In genomic region chr5:173017087-173017486, GRCh38 we compare ENCODE assay signal across 8 cellular contexts. TPM values are rescaled to one million over a fixed set of nuclear protein-coding genes. Genes with fewer than 3 reads are reported as not detected.
DNase-seq lines count a peak whose midpoint lies in the region; ATAC-seq, FAIRE-seq and TF ChIP-seq lines count a peak whose summit lies in the region.
"Not testable (repeated sequence)": the region's sequence is repeated elsewhere in the genome, so short reads cannot be mapped to it uniquely, and the experiment has no call there.

No MANE protein-coding gene starts in this region.

- FAIRE-seq in HepG2 (lab: Jason Lieb, UNC) = not testable (repeated sequence)

- not testable (repeated sequence) for TF ChIP-seq RAD21 in HepG2 (CRISPR knock-in tag; IDR thresholded peaks at IDR 0.05)

- not testable (repeated sequence) for H3K9me3 Mint-ChIP-seq in HFFc6; activated CD8-positive, alpha-beta T cell treated with anti-CD3 and anti-CD28 coated beads for 36 hours; stimulated activated memory B cell treated with anti-CD40 and anti-IgM and Interleukin-4, amounts not matched to agents 10 μg/mL and 1 μg/mL and 100 μg/mL, for 72 hours

- CTCF ChIA-PET in activated CD8-positive, alpha-beta T cell treated with anti-CD3 and anti-CD28 coated beads for 36 hours (lab: Charles Lee) = interaction anchor here (1.0 to 1.1 kb wide), 2 partner anchors 8 to 122 kb away, joined by 3 to 4 read pairs; no protein-coding TSS in a partner anchor
- CTCF ChIA-PET in HepG2 (lab: Yijun Ruan, JAX; ENCODE audit: low intra/inter-chr PET ratio, low total read pairs) = not testable (repeated sequence)

- H3K4me1 Mint-ChIP-seq in HFFc6 (ENCODE audit: low read depth) = peaks cover 32% of the 10 kb centered on the region
- H3K4me1 Mint-ChIP-seq in activated CD8-positive, alpha-beta T cell treated with anti-CD3 and anti-CD28 coated beads for 36 hours (ENCODE audit: low read depth) = peaks cover 39% of the 10 kb centered on the region
- H3K4me1 Mint-ChIP-seq in stimulated activated memory B cell treated with anti-CD40 and anti-IgM and Interleukin-4, amounts not matched to agents 10 μg/mL and 1 μg/mL and 100 μg/mL, for 72 hours = peaks cover 53% of the 10 kb centered on the region

- H3K4me1 ChIP-seq in ascending aorta = peaks cover 9 to 27% of the 10 kb centered on the region in 2 donors
- H3K4me1 ChIP-seq in esophagus muscularis mucosa = peaks cover 36 to 64% (median 57%) of the 10 kb centered on the region in 4 donors
- H3K4me1 ChIP-seq in HepG2 (ENCODE audit: insufficient read depth, low read length) = peaks cover 53% of the 10 kb centered on the region
- peaks cover 45 to 59% of the 10 kb centered on the region in 2 experiments for H3K4me1 ChIP-seq in neutrophil (ENCODE audit: control insufficient read depth in 1 of 2, insufficient read depth in 1 of 2, low read depth in 1 of 2, low read length in 1 of 2)
- H3K4me1 ChIP-seq in aorta (ENCODE audit: control insufficient read depth in 1 of 2, insufficient read depth in 2 of 2, low read length in 2 of 2) = not testable (repeated sequence)

- intact Hi-C loops in activated CD8-positive, alpha-beta T cell treated with anti-CD3 and anti-CD28 coated beads for 36 hours (cut with micrococcal nuclease); esophagus muscularis mucosa (cut with DNase I): not testable (repeated sequence)
- intact Hi-C loops in ascending aorta (cut with DNase I) = loop anchor here (2.0 kb wide), 2 partner anchors 34 to 40 kb away; partner anchors contain the start of genes ATP6V0E1 and CREBRF
- intact Hi-C loops in HepG2 (cut with micrococcal nuclease; ENCODE audit: unreplicated experiment) = loop anchor here (2.0 to 5.0 kb wide), 2 partner anchors 35 to 40 kb away; partner anchors contain the start of genes ATP6V0E1 and CREBRF
- intact Hi-C loops in aorta (cut with DNase I) = loop anchor here in 1 of 2 donors (2.0 kb wide), 1 partner anchor 40 kb away; the partner anchor contains the start of gene CREBRF

- 90% methylated on average over 15 of the region's 15 CpGs for WGBS in esophagus muscularis mucosa
- WGBS in HepG2 (ENCODE audit: low lambda C conversion rate) = 84% methylated on average over 15 of the region's 15 CpGs
- 94 to 96% methylated on average over 15 of the region's 15 CpGs for whole genome bisulfite sequencing in aorta, 2 donors

- H2AFZ ChIP-seq in HepG2 (ENCODE audit: low read length) = not testable (repeated sequence)

- H3K27ac ChIP-seq in ascending aorta = peak overlapping the region; percentile 79 to 88
- H3K27ac ChIP-seq in esophagus muscularis mucosa (replicated peaks in 1 of 4) = peak overlapping the region; percentile 70 to 80 (median 78)
- H3K27ac ChIP-seq in HepG2 (ENCODE audit: extremely low read length, insufficient read depth, low read length) = peak overlapping the region; percentile 71
- peak overlapping the region; percentile 79 for H3K27ac ChIP-seq in neutrophil
- H3K27ac ChIP-seq in aorta (ENCODE audit: low read depth in 1 of 2, low read length in 2 of 2) = peak overlapping the region; percentile 68 to 76

- TF ChIP-seq POLR2A in esophagus muscularis mucosa (IDR thresholded peaks at IDR 0.05; ENCODE audit: low read depth); HepG2 (IDR thresholded peaks at IDR 0.05; ENCODE audit: insufficient read depth in 1 of 2, low read depth in 2 of 2, low read length in 2 of 2): not testable (repeated sequence)

- not testable (repeated sequence) for DNase-seq in HFFc6; activated CD8-positive, alpha-beta T cell treated with anti-CD3 and anti-CD28 coated beads for 36 hours; HepG2 (ENCODE audit: low spot score); aorta
- peak in 1 of 2 donors; percentile 53 for DNase-seq in ascending aorta (ENCODE audit: low spot score in 2 of 2)
- peak; percentile 47 for DNase-seq in esophagus muscularis mucosa (ENCODE audit: extremely low spot score)

- not testable (repeated sequence) for H3K27me3 Mint-ChIP-seq in HFFc6 (ENCODE audit: insufficient read depth); activated CD8-positive, alpha-beta T cell treated with anti-CD3 and anti-CD28 coated beads for 36 hours; stimulated activated memory B cell treated with anti-CD40 and anti-IgM and Interleukin-4, amounts not matched to agents 10 μg/mL and 1 μg/mL and 100 μg/mL, for 72 hours

- not testable (repeated sequence) for H3K4me3 ChIP-seq in ascending aorta; esophagus muscularis mucosa; HepG2 (replicated peaks in 1 of 3; ENCODE audit: insufficient read depth in 1 of 3, low read depth in 2 of 3, low read length in 3 of 3); neutrophil (ENCODE audit: low read depth in 1 of 2, low read length in 1 of 2); aorta (ENCODE audit: low read length in 2 of 2)

- TF ChIP-seq EP300 in esophagus muscularis mucosa (IDR thresholded peaks at IDR 0.05); HepG2 (IDR thresholded peaks at IDR 0.05; ENCODE audit: low read depth in 2 of 2, low read length in 2 of 2); HepG2 (CRISPR knock-in tag; IDR thresholded peaks at IDR 0.05; ENCODE audit: borderline replicate concordance): not testable (repeated sequence)

- not testable (repeated sequence) for H3K4me3 Mint-ChIP-seq in HFFc6; activated CD8-positive, alpha-beta T cell treated with anti-CD3 and anti-CD28 coated beads for 36 hours; stimulated activated memory B cell treated with anti-CD40 and anti-IgM and Interleukin-4, amounts not matched to agents 10 μg/mL and 1 μg/mL and 100 μg/mL, for 72 hours

- H3K4me2 ChIP-seq in HepG2 (ENCODE audit: low read depth, low read length) = peak overlapping the region; percentile 75

- peaks cover 21% of the 10 kb centered on the region for H3K36me3 Mint-ChIP-seq in HFFc6 (ENCODE audit: low read depth)
- H3K36me3 Mint-ChIP-seq in activated CD8-positive, alpha-beta T cell treated with anti-CD3 and anti-CD28 coated beads for 36 hours (ENCODE audit: low read depth) = peaks cover 26% of the 10 kb centered on the region
- H3K36me3 Mint-ChIP-seq in stimulated activated memory B cell treated with anti-CD40 and anti-IgM and Interleukin-4, amounts not matched to agents 10 μg/mL and 1 μg/mL and 100 μg/mL, for 72 hours = peaks cover 56% of the 10 kb centered on the region

- H3K9ac ChIP-seq in HepG2 (ENCODE audit: insufficient read depth, low read depth, low read length) = peak overlapping the region; percentile 56

- peaks cover 36% of the 10 kb centered on the region for H3K79me2 ChIP-seq in HepG2 (ENCODE audit: insufficient read depth, low read length)

- not testable (repeated sequence) for BruUV-seq in HepG2 (replicated peaks; lab: Mats Ljungman, UMichigan)

- H3K9me3 ChIP-seq in ascending aorta; esophagus muscularis mucosa; HepG2 (ENCODE audit: low read length); neutrophil; aorta (ENCODE audit: control insufficient read depth, low read length): not testable (repeated sequence)

- not testable (repeated sequence) for H3K27me3 ChIP-seq in ascending aorta; esophagus muscularis mucosa; HepG2 (ENCODE audit: control insufficient read depth in 1 of 2, insufficient read depth in 2 of 2, low read length in 2 of 2); neutrophil; aorta (ENCODE audit: control insufficient read depth in 1 of 2, insufficient read depth in 2 of 2, low read length in 1 of 2)

- ATAC-seq in activated CD8-positive, alpha-beta T cell treated with anti-CD3 and anti-CD28 coated beads for 36 hours; HepG2; stimulated activated memory B cell treated with anti-CD40 and anti-IgM and Interleukin-4, amounts not matched to agents 10 μg/mL and 1 μg/mL and 100 μg/mL, for 72 hours; aorta (ENCODE audit: low FRiP score): not testable (repeated sequence)

- not testable (repeated sequence) for H4K20me1 ChIP-seq in HepG2 (ENCODE audit: insufficient read depth, low read length)

- peaks cover 6 to 14% of the 10 kb centered on the region in 2 donors for H3K36me3 ChIP-seq in ascending aorta
- H3K36me3 ChIP-seq in esophagus muscularis mucosa = peaks cover 0 to 23% (median 11%) of the 10 kb centered on the region in 4 donors
- peaks cover 3 to 21% of the 10 kb centered on the region in 2 experiments; a peak in 3 of 5 replicates for H3K36me3 ChIP-seq in HepG2 (replicated peaks in 1 of 2; ENCODE audit: control insufficient read depth in 1 of 2, insufficient read depth in 2 of 2, low read length in 2 of 2)
- peaks cover 22% of the 10 kb centered on the region for H3K36me3 ChIP-seq in neutrophil
- H3K36me3 ChIP-seq in aorta (ENCODE audit: control insufficient read depth in 1 of 2, insufficient read depth in 2 of 2, low read length in 1 of 2) = not testable (repeated sequence)

- H3K27ac Mint-ChIP-seq in HFFc6 = peak overlapping the region; percentile 66
- peak overlapping the region; percentile 75 for H3K27ac Mint-ChIP-seq in activated CD8-positive, alpha-beta T cell treated with anti-CD3 and anti-CD28 coated beads for 36 hours
- peak overlapping the region; percentile 91 for H3K27ac Mint-ChIP-seq in stimulated activated memory B cell treated with anti-CD40 and anti-IgM and Interleukin-4, amounts not matched to agents 10 μg/mL and 1 μg/mL and 100 μg/mL, for 72 hours

- POLR2A ChIA-PET in activated CD8-positive, alpha-beta T cell treated with anti-CD3 and anti-CD28 coated beads for 36 hours (lab: Charles Lee) = not testable (repeated sequence)
- POLR2A ChIA-PET in HepG2 (lab: Yijun Ruan, JAX) = interaction anchor here (0.6 to 2.3 kb wide), 5 partner anchors 31 to 311 kb away, joined by 3 to 8 read pairs (median 4); partner anchors contain the start of genes ATP6V0E1, RPL26L1 and STC2

- in situ Hi-C loops in HepG2 (cut with HindIII; ENCODE audit: extremely low pct_ligation_motif_present, low pct_unique_long_range_greater_than_20kb) = loop anchor here (5.0 kb wide), 1 partner anchor 40 kb away; the partner anchor contains the start of gene CREBRF

- TF ChIP-seq CTCF in HFFc6 (IDR thresholded peaks at IDR 0.05); activated CD8-positive, alpha-beta T cell treated with anti-CD3 and anti-CD28 coated beads for 36 hours (IDR thresholded peaks at IDR 0.05); ascending aorta (IDR thresholded peaks at IDR 0.05); esophagus muscularis mucosa (IDR thresholded peaks at IDR 0.05); HepG2 (CRISPR knock-in tag; IDR thresholded peaks at IDR 0.05); neutrophil (IDR thresholded peaks at IDR 0.05): not testable (repeated sequence)

RNA-seq across cellular contexts. Expression of gene ATP6V0E1, which starts 33.5 kb away (rescaled TPM):
- 100 to 1,000 TPM; 462 to 606 (median 488) TPM for total RNA-seq in HFFc6 (2021; fragmentation: NEBNext Ultra II Directional; extraction: Animal tissue kit (Norgen Biotek cat#: 25700))
- total RNA-seq in activated CD8-positive, alpha-beta T cell treated with anti-CD3 and anti-CD28 coated beads for 36 hours = 10 to 100 TPM; 68.0 to 79.8 TPM
- total RNA-seq in ascending aorta = 62.6 TPM
- total RNA-seq in esophagus muscularis mucosa = 100 to 1,000 TPM; 106 to 210 (median 133) TPM
- total RNA-seq in HepG2 (2016; rRNA removed; fragmentation: Illumina TruSeq; extraction: Trizol) = 121 and 143 TPM in 2 replicates
- total RNA-seq in HepG2 (2016; cell fraction: cytosol; rRNA removed; fragmentation: Illumina TruSeq; extraction: Trizol; ENCODE audit: low read depth) = 42.6 and 60.2 TPM in 2 replicates
- total RNA-seq in HepG2 (2016; cell fraction: insoluble cytoplasmic fraction; rRNA removed; fragmentation: Illumina TruSeq; extraction: Trizol) = 133 and 156 TPM in 2 replicates
- total RNA-seq in HepG2 (2016; cell fraction: membrane; rRNA removed; fragmentation: Illumina TruSeq; extraction: Trizol) = 107 and 116 TPM in 2 replicates
- 95.8 and 110 TPM in 2 replicates for total RNA-seq in HepG2 (2016; cell fraction: nucleus; rRNA removed; fragmentation: Illumina TruSeq; extraction: Trizol)
- polyA plus RNA-seq in HepG2 (2011; rRNA removed) = 215 TPM in 2 replicates
- 78.6 and 139 TPM in 2 replicates for polyA plus RNA-seq in HepG2 (2011; cell fraction: cytosol; rRNA removed)
- 23.8 and 34.6 TPM in 2 replicates for polyA plus RNA-seq in HepG2 (2011; cell fraction: nucleus; rRNA removed)
- polyA plus RNA-seq in HepG2 (2012) = 174 and 183 TPM in 2 replicates
- 84.5 and 116 TPM in 2 replicates for polyA plus RNA-seq in HepG2 (2016; cell fraction: cytosol; fragmentation: Illumina TruSeq; extraction: Trizol; ENCODE audit: low read depth)
- 157 and 171 TPM in 2 replicates for polyA plus RNA-seq in HepG2 (2016; cell fraction: insoluble cytoplasmic fraction; fragmentation: Illumina TruSeq; extraction: Trizol; ENCODE audit: low read depth)
- 138 and 160 TPM in 2 replicates for polyA plus RNA-seq in HepG2 (2016; cell fraction: membrane; fragmentation: Illumina TruSeq; extraction: Trizol; ENCODE audit: low read depth)
- 222 and 234 TPM in 2 replicates for polyA plus RNA-seq in HepG2 (2016; cell fraction: nucleus; fragmentation: Illumina TruSeq; extraction: Trizol; ENCODE audit: insufficient read depth, low read depth)
- 128 and 158 TPM in 2 replicates for polyA minus RNA-seq in HepG2 (2011; rRNA and poly(A)+ RNA removed; ENCODE audit: low replicate concordance)
- polyA minus RNA-seq in HepG2 (2011; cell fraction: cytosol; rRNA and poly(A)+ RNA removed) = 39.6 and 40.0 TPM in 2 replicates
- 19.4 and 38.8 TPM in 2 replicates for polyA minus RNA-seq in HepG2 (2011; cell fraction: nucleus; rRNA and poly(A)+ RNA removed)
- total RNA-seq in aorta = 100 to 1,000 TPM; 183 to 192 TPM
- 100 to 1,000 TPM; 244 to 268 TPM for polyA plus RNA-seq in aorta

RNA-seq across cellular contexts. Expression of gene CREBRF, which starts 39.1 kb away (rescaled TPM):
- 10 to 100 TPM in 5 of 6 experiments, 1 to 10 TPM in 1; 8.7 to 15.3 (median 10.7) TPM for total RNA-seq in HFFc6 (2021; fragmentation: NEBNext Ultra II Directional; extraction: Animal tissue kit (Norgen Biotek cat#: 25700))
- 10 to 100 TPM in 1 of 2 experiments, 1 to 10 TPM in 1; 9.3 to 10.2 TPM for total RNA-seq in activated CD8-positive, alpha-beta T cell treated with anti-CD3 and anti-CD28 coated beads for 36 hours
- total RNA-seq in ascending aorta = 16.3 TPM
- 10 to 100 TPM; 37.8 to 76.5 (median 46.3) TPM for total RNA-seq in esophagus muscularis mucosa
- total RNA-seq in HepG2 (2016; rRNA removed; fragmentation: Illumina TruSeq; extraction: Trizol) = 4.5 and 5.1 TPM in 2 replicates
- 3.3 and 4.5 TPM in 2 replicates for total RNA-seq in HepG2 (2016; cell fraction: cytosol; rRNA removed; fragmentation: Illumina TruSeq; extraction: Trizol; ENCODE audit: low read depth)
- total RNA-seq in HepG2 (2016; cell fraction: insoluble cytoplasmic fraction; rRNA removed; fragmentation: Illumina TruSeq; extraction: Trizol) = 4.9 and 5.3 TPM in 2 replicates
- 5.3 and 5.8 TPM in 2 replicates for total RNA-seq in HepG2 (2016; cell fraction: membrane; rRNA removed; fragmentation: Illumina TruSeq; extraction: Trizol)
- total RNA-seq in HepG2 (2016; cell fraction: nucleus; rRNA removed; fragmentation: Illumina TruSeq; extraction: Trizol) = 7.6 and 9.7 TPM in 2 replicates
- polyA plus RNA-seq in HepG2 (2011; rRNA removed) = 8.9 and 10.2 TPM in 2 replicates
- polyA plus RNA-seq in HepG2 (2011; cell fraction: cytosol; rRNA removed) = 2.5 and 3.3 TPM in 2 replicates
- polyA plus RNA-seq in HepG2 (2011; cell fraction: nucleus; rRNA removed) = 15.4 and 16.5 TPM in 2 replicates
- 6.6 and 9.2 TPM in 2 replicates for polyA plus RNA-seq in HepG2 (2012)
- polyA plus RNA-seq in HepG2 (2016; cell fraction: cytosol; fragmentation: Illumina TruSeq; extraction: Trizol; ENCODE audit: low read depth) = 0.08 and 0.09 TPM in 2 replicates
- polyA plus RNA-seq in HepG2 (2016; cell fraction: insoluble cytoplasmic fraction; fragmentation: Illumina TruSeq; extraction: Trizol; ENCODE audit: low read depth) = 1.6 TPM in 2 replicates
- polyA plus RNA-seq in HepG2 (2016; cell fraction: membrane; fragmentation: Illumina TruSeq; extraction: Trizol; ENCODE audit: low read depth) = 0.17 and 0.21 TPM in 2 replicates
- 5.6 and 7.8 TPM in 2 replicates for polyA plus RNA-seq in HepG2 (2016; cell fraction: nucleus; fragmentation: Illumina TruSeq; extraction: Trizol; ENCODE audit: insufficient read depth, low read depth)
- polyA minus RNA-seq in HepG2 (2011; rRNA and poly(A)+ RNA removed; ENCODE audit: low replicate concordance) = 10.2 and 30.3 TPM in 2 replicates
- polyA minus RNA-seq in HepG2 (2011; cell fraction: cytosol; rRNA and poly(A)+ RNA removed) = 6.2 and 13.2 TPM in 2 replicates
- 40.2 and 40.9 TPM in 2 replicates for polyA minus RNA-seq in HepG2 (2011; cell fraction: nucleus; rRNA and poly(A)+ RNA removed)
- 10 to 100 TPM; 36.0 to 61.1 TPM for total RNA-seq in aorta
- 1 to 10 TPM; 6.6 to 9.6 TPM for polyA plus RNA-seq in aorta

RNA-seq across cellular contexts. Expression of gene RPL26L1, which starts 57.9 kb away (rescaled TPM):
- total RNA-seq in HFFc6 (2021; fragmentation: NEBNext Ultra II Directional; extraction: Animal tissue kit (Norgen Biotek cat#: 25700)) = 100 to 1,000 TPM in 5 of 6 experiments, 10 to 100 TPM in 1; 88.9 to 122 (median 113) TPM
- total RNA-seq in activated CD8-positive, alpha-beta T cell treated with anti-CD3 and anti-CD28 coated beads for 36 hours = 10 to 100 TPM; 72.9 to 74.9 TPM
- 0.75 TPM for total RNA-seq in ascending aorta
- 10 to 100 TPM; 17.8 to 25.8 (median 22.1) TPM for total RNA-seq in esophagus muscularis mucosa
- 83.6 and 107 TPM in 2 replicates for total RNA-seq in HepG2 (2016; rRNA removed; fragmentation: Illumina TruSeq; extraction: Trizol)
- 33.3 and 37.4 TPM in 2 replicates for total RNA-seq in HepG2 (2016; cell fraction: cytosol; rRNA removed; fragmentation: Illumina TruSeq; extraction: Trizol; ENCODE audit: low read depth)
- 76.9 and 117 TPM in 2 replicates for total RNA-seq in HepG2 (2016; cell fraction: insoluble cytoplasmic fraction; rRNA removed; fragmentation: Illumina TruSeq; extraction: Trizol)
- 30.1 and 30.8 TPM in 2 replicates for total RNA-seq in HepG2 (2016; cell fraction: membrane; rRNA removed; fragmentation: Illumina TruSeq; extraction: Trizol)
- total RNA-seq in HepG2 (2016; cell fraction: nucleus; rRNA removed; fragmentation: Illumina TruSeq; extraction: Trizol) = 29.9 and 31.6 TPM in 2 replicates
- 60.0 and 61.2 TPM in 2 replicates for polyA plus RNA-seq in HepG2 (2011; rRNA removed)
- polyA plus RNA-seq in HepG2 (2011; cell fraction: cytosol; rRNA removed) = 63.1 and 67.2 TPM in 2 replicates
- polyA plus RNA-seq in HepG2 (2011; cell fraction: nucleus; rRNA removed) = 19.5 and 21.3 TPM in 2 replicates
- 45.5 and 54.3 TPM in 2 replicates for polyA plus RNA-seq in HepG2 (2012)
- 32.2 and 38.5 TPM in 2 replicates for polyA plus RNA-seq in HepG2 (2016; cell fraction: cytosol; fragmentation: Illumina TruSeq; extraction: Trizol; ENCODE audit: low read depth)
- 125 and 151 TPM in 2 replicates for polyA plus RNA-seq in HepG2 (2016; cell fraction: insoluble cytoplasmic fraction; fragmentation: Illumina TruSeq; extraction: Trizol; ENCODE audit: low read depth)
- polyA plus RNA-seq in HepG2 (2016; cell fraction: membrane; fragmentation: Illumina TruSeq; extraction: Trizol; ENCODE audit: low read depth) = 30.7 and 36.9 TPM in 2 replicates
- 58.3 and 63.6 TPM in 2 replicates for polyA plus RNA-seq in HepG2 (2016; cell fraction: nucleus; fragmentation: Illumina TruSeq; extraction: Trizol; ENCODE audit: insufficient read depth, low read depth)
- 31.1 and 88.5 TPM in 2 replicates for polyA minus RNA-seq in HepG2 (2011; rRNA and poly(A)+ RNA removed; ENCODE audit: low replicate concordance)
- polyA minus RNA-seq in HepG2 (2011; cell fraction: cytosol; rRNA and poly(A)+ RNA removed) = 12.4 and 13.4 TPM in 2 replicates
- 6.7 and 7.5 TPM in 2 replicates for polyA minus RNA-seq in HepG2 (2011; cell fraction: nucleus; rRNA and poly(A)+ RNA removed)
- 10 to 100 TPM; 16.7 to 31.2 TPM for total RNA-seq in aorta
- polyA plus RNA-seq in aorta = 10 to 100 TPM; 28.2 to 30.4 TPM

Comparison
In these comparisons a context has a peak if more than half of its experiments do, and no peak if none do; other contexts are left out.
1. RNA of gene RPL26L1, which starts 57.9 kb away (total RNA-seq): 88.9 to 122 TPM in HFFc6, 29.9 to 117 TPM in HepG2, 72.9 to 74.9 TPM in activated CD8-positive, alpha-beta T cell treated with anti-CD3 and anti-CD28 coated beads for 36 hours, 16.7 to 31.2 TPM in aorta and 17.8 to 25.8 TPM in esophagus muscularis mucosa; 0.75 TPM in ascending aorta (single experiment); every median in the first group is over 10 times any median in the second.
2. Peak in every context shown above with its lines, with median percentiles within 50 percentile points of each other: H3K27ac Mint-ChIP-seq and H3K27ac ChIP-seq.